In the genomic region with DNA sequence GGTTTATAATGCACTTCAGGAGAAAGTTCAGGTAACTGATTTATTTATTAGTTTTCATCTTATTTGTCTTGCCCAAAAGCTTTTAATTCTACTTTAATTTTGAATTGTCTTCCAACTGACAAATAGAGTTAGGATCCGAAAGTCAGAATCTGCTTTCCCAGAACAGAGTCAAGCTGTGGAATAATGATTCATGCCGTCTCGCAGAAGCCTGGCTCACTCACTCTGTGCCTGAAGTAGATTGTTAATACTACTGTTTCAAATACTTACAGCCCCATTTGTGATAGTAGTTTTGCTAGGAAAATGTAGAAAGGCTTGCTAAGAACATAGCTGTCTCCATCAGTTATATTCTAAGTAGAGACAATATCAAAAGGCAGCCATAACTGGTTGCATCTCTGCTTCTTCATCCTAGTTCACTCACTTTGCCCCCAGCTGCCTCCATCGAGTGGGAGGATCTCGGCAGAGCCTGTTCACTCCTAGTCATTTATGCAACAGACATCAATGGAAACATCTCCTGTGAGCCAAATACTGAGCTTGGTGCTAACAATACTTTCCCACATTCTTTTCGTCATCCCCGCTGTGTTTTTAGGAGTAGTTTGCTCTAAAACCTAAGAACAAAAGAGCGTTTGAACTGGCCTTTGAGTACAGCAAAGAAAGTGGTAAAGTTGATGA, we compare ENCODE assay signal across 24 cellular contexts.
"Had no signal": no experiment of that assay in that cellular context is flagged by ENCODE, and none has a peak within 500 bp of the region (broad histone marks: within the 10 kb centered on the region; RNA-seq: fewer than 3 reads in every experiment).

No MANE protein-coding gene starts in this region.

- H3K4me3 ChIP-seq: gastrocnemius medialis, psoas muscle, spleen, thoracic aorta, uterus had no signal

- ATAC-seq: activated T-helper 17 cell treated with anti-CD3 and anti-CD28 coated beads, Interleukin-2, amount 50 U/mL, for 72 hours; gastrocnemius medialis; naive thymus-derived CD4-positive, alpha-beta T cell; psoas muscle; right cardiac atrium; SK-N-SH treated with all-trans-retinoic acid at 6 μM for 48 hours had no signal

- H3K36me3 ChIP-seq: uterus had no signal

- H3K27ac Mint-ChIP-seq: activated T-helper 17 cell treated with anti-CD3 and anti-CD28 coated beads, Interleukin-2, amount 50 U/mL, for 72 hours; immature natural killer cell; naive thymus-derived CD4-positive, alpha-beta T cell; T-helper 2 cell treated with Interferon-gamma antibody and Interleukin-4, amounts not matched to agents 5 μg/mL and 100 μg/mL, for 36 hours; type B pancreatic cell had no signal

- H3K4me1 Mint-ChIP-seq: activated T-helper 17 cell treated with anti-CD3 and anti-CD28 coated beads, Interleukin-2, amount 50 U/mL, for 72 hours; central memory CD8-positive, alpha-beta T cell; immature natural killer cell; naive thymus-derived CD4-positive, alpha-beta T cell had no signal

- DNase-seq: activated CD4-positive, alpha-beta T cell treated with anti-CD3 and anti-CD28 coated beads for 4 hours; activated CD4-positive, alpha-beta T cell treated with anti-CD3 and anti-CD28 coated beads, Interleukin-2, amount 50 U/mL, for 4 hours; activated CD8-positive, alpha-beta memory T cell treated with anti-CD3 and anti-CD28 coated beads for 24 hours; activated gamma-delta T cell treated with Interleukin-2 at 50 U/mL for 16 hours; activated naive CD4-positive, alpha-beta T cell treated with anti-CD3 and anti-CD28 coated beads, Interleukin-2, amount 50 U/mL, for 16 hours; dermis blood vessel endothelial cell; effector CD8-positive, alpha-beta T cell; gastrocnemius medialis; glutamatergic neuron; immature natural killer cell; naive thymus-derived CD4-positive, alpha-beta T cell; psoas muscle; right cardiac atrium; spleen; stimulated activated naive CD4-positive, alpha-beta T cell treated with Interleukin-2 at 50 U/mL for 16 hours; uterus had no signal

- H3K9me3 ChIP-seq: gastrocnemius medialis, psoas muscle, spleen, thoracic aorta, uterus had no signal

- H3K4me1 ChIP-seq: parathyroid adenoma, spleen, uterus had no signal

- H3K4me3 Mint-ChIP-seq: activated T-helper 17 cell treated with anti-CD3 and anti-CD28 coated beads, Interleukin-2, amount 50 U/mL, for 72 hours; central memory CD8-positive, alpha-beta T cell; immature natural killer cell; naive thymus-derived CD4-positive, alpha-beta T cell; T-helper 2 cell treated with Interferon-gamma antibody and Interleukin-4, amounts not matched to agents 5 μg/mL and 100 μg/mL, for 36 hours; type B pancreatic cell had no signal

- H3K27me3 Mint-ChIP-seq: activated T-helper 17 cell treated with anti-CD3 and anti-CD28 coated beads, Interleukin-2, amount 50 U/mL, for 72 hours; central memory CD8-positive, alpha-beta T cell; naive thymus-derived CD4-positive, alpha-beta T cell; type B pancreatic cell had no signal

- H3K27ac ChIP-seq: epithelial cell of prostate, gastrocnemius medialis, parathyroid adenoma, psoas muscle, spleen, thoracic aorta, uterus had no signal

- H3K27me3 ChIP-seq: gastrocnemius medialis, spleen, uterus had no signal

- H3K9me3 Mint-ChIP-seq: activated T-helper 17 cell treated with anti-CD3 and anti-CD28 coated beads, Interleukin-2, amount 50 U/mL, for 72 hours; central memory CD8-positive, alpha-beta T cell; immature natural killer cell; naive thymus-derived CD4-positive, alpha-beta T cell; T-helper 2 cell treated with Interferon-gamma antibody and Interleukin-4, amounts not matched to agents 5 μg/mL and 100 μg/mL, for 36 hours; type B pancreatic cell had no signal
